15 cellular contexts compared by ENCODE assay signal in genomic region chr20:62885808-62886708, GRCh38. TPM values are rescaled to one million over a fixed set of nuclear protein-coding genes. Genes with fewer than 3 reads are reported as not detected.
A peak's percentile ranks its signal among the peaks of the same experiment; 100 is the strongest.
DNase-seq lines count a peak whose midpoint lies in the region; ATAC-seq and TF ChIP-seq lines count a peak whose summit lies in the region.
"Had no signal": no experiment of that assay in that cellular context is flagged by ENCODE, and none has a peak within 500 bp of the region (broad histone marks: within the 10 kb centered on the region; RNA-seq: fewer than 3 reads in every experiment).

No MANE protein-coding gene starts in this region.

- no peaks in the 10 kb centered on the region for H3K27me3 ChIP-seq in H9 (ENCODE audit: insufficient read depth, low read length)
- H3K27me3 ChIP-seq: heart right ventricle, tibial artery had no signal

- H3K27me3 Mint-ChIP-seq in H9 (ENCODE audit: low read depth): no peaks in the 10 kb centered on the region
- H3K27me3 Mint-ChIP-seq in nephron progenitor cell (ENCODE audit: low read depth, poor library complexity): no peaks in the 10 kb centered on the region
- H3K27me3 Mint-ChIP-seq: activated naive CD8-positive, alpha-beta T cell treated with anti-CD3 and anti-CD28 coated beads for 36 hours had no signal

- H3K23me2 ChIP-seq in H9 (ENCODE audit: insufficient read length, low read depth, low read length, poor library complexity, severe bottlenecking): no peaks in the 10 kb centered on the region

- H3K18ac ChIP-seq in H9 (ENCODE audit: insufficient read length, low read depth, low read length): no peak overlapping the region

- no peaks in the 10 kb centered on the region for H4K20me1 ChIP-seq in H9 (ENCODE audit: control insufficient read depth, insufficient read depth, insufficient read length)

- H2BK20ac ChIP-seq in H9 (ENCODE audit: low read depth, low read length, poor library complexity, severe bottlenecking): no peak overlapping the region

- H3K4ac ChIP-seq in H9 (ENCODE audit: low read depth, low read length): no peak overlapping the region

- H3K36me3 Mint-ChIP-seq in H9 (ENCODE audit: insufficient read depth in 1 of 3, low read depth in 3 of 3) (peaks cover 37 to 80% (median 49%) of the 10 kb centered on the region in 3 experiments), nephron progenitor cell (ENCODE audit: low read depth) (peaks cover 70% of the 10 kb centered on the region)

- H3K4me1 Mint-ChIP-seq in H9 (peaks cover 24 to 31% of the 10 kb centered on the region in 2 experiments), nephron progenitor cell (peaks cover 38% of the 10 kb centered on the region)

- no peaks in the 10 kb centered on the region for H3K9me3 ChIP-seq in H9 (ENCODE audit: control insufficient read depth, low read depth, low read length)
- H3K9me3 ChIP-seq: heart right ventricle, tibial artery had no signal

- H2BK120ac ChIP-seq in H9 (ENCODE audit: low read depth, low read length, poor library complexity, severe bottlenecking): no peak overlapping the region

- TF ChIP-seq CTCF in H9 (conservative IDR thresholded peaks at IDR 0.05) (no peak), nephron progenitor cell (IDR thresholded peaks at IDR 0.05) (no peak)

- H3K4me2 ChIP-seq in H9 (ENCODE audit: insufficient read depth, insufficient read length, low read length): no peak overlapping the region
- H3K4me2 ChIP-seq: PC-9 had no signal

- no peak overlapping the region; a peak in 2 of 5 replicates for H3K4me3 Mint-ChIP-seq in H9
- H3K4me3 Mint-ChIP-seq in nephron progenitor cell: no peak overlapping the region
- H3K4me3 Mint-ChIP-seq: activated naive CD8-positive, alpha-beta T cell treated with anti-CD3 and anti-CD28 coated beads for 36 hours had no signal

- H3K27ac ChIP-seq in H9 (ENCODE audit: insufficient read length, low read depth, low read length) (no peak overlapping the region), angular gyrus (ENCODE audit: low read depth, low read length) (peak overlapping the region; percentile 19)
- H3K27ac ChIP-seq: heart right ventricle, PC-9, tibial artery had no signal

- no peaks in the 10 kb centered on the region for H3K79me1 ChIP-seq in H9 (ENCODE audit: insufficient read depth, low read depth, low read length, poor library complexity, severe bottlenecking)

- H2AK5ac ChIP-seq in H9 (ENCODE audit: insufficient read length, low read length): no peak overlapping the region

- H2BK5ac ChIP-seq in H9 (ENCODE audit: insufficient read length, low read length): no peak overlapping the region

- no peaks in the 10 kb centered on the region; the same call in 1 of the 2 replicates for H3K4me1 ChIP-seq in H9 (ENCODE audit: insufficient read depth, low read length)

- no peak overlapping the region for H3K56ac ChIP-seq in H9 (ENCODE audit: insufficient read length, low read depth, low read length)

- WGBS in H9 (ENCODE audit: extremely low coverage, insufficient read length, low lambda C conversion rate): no CpG with 5 or more reads among the region's 24 CpGs

- H2BK12ac ChIP-seq in H9 (ENCODE audit: insufficient read length, low read depth, low read length): no peak overlapping the region

- DNase-seq in NCI-H2107 (lab: John Stamatoyannopoulos, UW): peak; percentile 50
- no peak for DNase-seq in NCI-H2107 treated with DMSO at 0.1 percent for 48 hours (lab: John Stamatoyannopoulos, UW; ENCODE audit: unreplicated experiment)
- DNase-seq in H9: no peak
- no peak for DNase-seq in nephron progenitor cell
- DNase-seq in AG08396 (ENCODE audit: low spot score): no peak
- DNase-seq: activated naive CD8-positive, alpha-beta T cell treated with anti-CD3 and anti-CD28 coated beads for 36 hours; heart right ventricle; Kasumi-1; PC-9; stimulated activated CD4-positive, alpha-beta T cell treated with anti-CD3 and anti-CD28 coated beads, Interleukin-4, amount 100 ng/mL, for 1 hour; SW 1271; tibial artery had no signal

- H3K23ac ChIP-seq in H9 (ENCODE audit: insufficient read length, low read depth, low read length): no peak overlapping the region

- no peak overlapping the region for H3K14ac ChIP-seq in H9 (ENCODE audit: insufficient read depth, low read length)

- no peak overlapping the region for H4K5ac ChIP-seq in H9 (ENCODE audit: insufficient read length, low read depth, low read length)

- H3K27ac Mint-ChIP-seq in H9 (peak overlapping the region in 2 of 3 experiments; percentile 44 to 81; a peak in 3 of 7 replicates), nephron progenitor cell (peak overlapping the region; percentile 55)
- H3K27ac Mint-ChIP-seq: activated naive CD8-positive, alpha-beta T cell treated with anti-CD3 and anti-CD28 coated beads for 36 hours had no signal

- H4K91ac ChIP-seq in H9 (ENCODE audit: insufficient read length, low read depth, low read length): no peak overlapping the region

- no peak overlapping the region for H3T11ph ChIP-seq in H9 (ENCODE audit: low read length)

- no peak overlapping the region for H2AFZ ChIP-seq in H9 (ENCODE audit: low read length)
- H2AFZ ChIP-seq: PC-9 had no signal

- no peak overlapping the region for H4K8ac ChIP-seq in H9 (replicated peaks; ENCODE audit: insufficient read length, low read depth, low read length)

- H3K9me3 Mint-ChIP-seq in H9: no peaks in the 10 kb centered on the region
- no peaks in the 10 kb centered on the region for H3K9me3 Mint-ChIP-seq in nephron progenitor cell
- H3K9me3 Mint-ChIP-seq: activated naive CD8-positive, alpha-beta T cell treated with anti-CD3 and anti-CD28 coated beads for 36 hours had no signal

- H3K79me2 ChIP-seq in H9 (ENCODE audit: insufficient read depth, low read length): no peaks in the 10 kb centered on the region

- H3K9ac ChIP-seq in H9 (ENCODE audit: extremely low read depth, insufficient read length, low read length): no peak overlapping the region

- H2BK15ac ChIP-seq in H9 (ENCODE audit: low read depth, low read length): no peak overlapping the region

- ATAC-seq in GM18907 (IDR thresholded peaks at IDR 0.05; ENCODE audit: unreplicated experiment): no peak
- no peak for ATAC-seq in HG03521 (IDR thresholded peaks at IDR 0.05; ENCODE audit: unreplicated experiment)

RNA-seq across cellular contexts. Expression of gene TCFL5, which starts 24.4 kb away (rescaled TPM):
- 15.9 and 16.4 TPM in 2 replicates for total RNA-seq in H9 (2021)

RNA-seq across cellular contexts. Expression of gene DIDO1, which starts 40.2 kb away (rescaled TPM):
- total RNA-seq in H9 (2021): 85.9 TPM in 2 replicates

RNA-seq across cellular contexts. Expression of gene GID8, which starts 51.9 kb away (rescaled TPM):
- 60.9 and 62.9 TPM in 2 replicates for total RNA-seq in H9 (2021)
